ENCODE assay signal across 5 cellular contexts in the genomic region with DNA sequence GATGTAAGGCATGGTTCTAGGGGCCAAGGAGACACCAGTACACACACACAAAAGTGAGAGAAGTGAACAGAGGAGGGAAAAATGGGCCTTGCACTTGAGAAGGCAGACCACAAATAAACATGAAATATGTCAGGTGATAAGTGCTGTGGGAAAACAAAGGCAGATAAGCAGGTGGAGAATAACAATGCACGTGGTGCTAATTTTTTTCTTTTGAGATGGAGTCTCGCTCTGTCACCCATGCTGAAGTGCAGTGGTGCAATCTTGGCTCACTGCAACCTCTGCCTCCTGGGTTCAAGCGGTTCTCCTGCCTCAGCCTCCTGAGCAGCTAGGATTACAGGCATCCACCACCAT. TPM values are rescaled to one million over a fixed set of nuclear protein-coding genes. Genes with fewer than 3 reads are reported as not detected.
"Had no signal": no experiment of that assay in that cellular context is flagged by ENCODE, and none has a peak within 500 bp of the region (broad histone marks: within the 10 kb centered on the region; RNA-seq: fewer than 3 reads in every experiment).

No MANE protein-coding gene starts in this region.

RNA-seq across cellular contexts. Expression of gene ACKR4, which starts 41.1 kb away (rescaled TPM):
- total RNA-seq: activated CD8-positive, alpha-beta T cell treated with anti-CD3 and anti-CD28 coated beads for 36 hours; activated naive CD8-positive, alpha-beta T cell treated with anti-CD3 and anti-CD28 coated beads, Interleukin-2, amount 10 ng/mL, durations not matched to agents 7 days and 5 days; activated T-cell treated with anti-CD3 and anti-CD28 coated beads, Interleukin-2, amount 50 U/mL, for 72 hours; PC-3; T-helper 1 cell treated with Interleukin-12 subunit alpha and Interleukin-12 subunit beta and Interleukin-4 antibody, amounts not matched to agents 30 ng/mL and 1 ng/mL, for 36 hours had no signal
